ENCODE assay signal across 9 cellular contexts in genomic region chr7:142188846-142189245, GRCh38.
DNase-seq lines count a peak whose midpoint lies in the region; ATAC-seq and TF ChIP-seq lines count a peak whose summit lies in the region.
"Had no signal": no experiment of that assay in that cellular context is flagged by ENCODE, and none has a peak within 500 bp of the region (broad histone marks: within the 10 kb centered on the region; RNA-seq: fewer than 3 reads in every experiment).

No MANE protein-coding gene starts in this region.

- ATAC-seq in GM18868 (IDR thresholded peaks at IDR 0.05; ENCODE audit: unreplicated experiment), result no peak
- no peak for ATAC-seq in activated CD8-positive, alpha-beta T cell treated with anti-CD3 and anti-CD28 coated beads for 36 hours

- no peaks in the 10 kb centered on the region for H3K4me1 ChIP-seq in esophagus muscularis mucosa

- TF ChIP-seq CTCF in osteocyte (IDR thresholded peaks at IDR 0.05) (peak; percentile 61), esophagus muscularis mucosa (IDR thresholded peaks at IDR 0.05) (no peak)
- no peak for TF ChIP-seq CTCF in activated CD8-positive, alpha-beta T cell treated with anti-CD3 and anti-CD28 coated beads for 36 hours (IDR thresholded peaks at IDR 0.05)

- intact Hi-C loops in activated CD8-positive, alpha-beta T cell treated with anti-CD3 and anti-CD28 coated beads for 36 hours (cut with micrococcal nuclease), result loop anchor here (2.0 kb wide), 1 partner anchor 212 kb away; no protein-coding TSS in a partner anchor
- intact Hi-C loops in esophagus muscularis mucosa (cut with DNase I), result no loop called here

- H3K9me3 Mint-ChIP-seq in osteocyte (ENCODE audit: unreplicated experiment), result no peaks in the 10 kb centered on the region
- H3K9me3 Mint-ChIP-seq in activated CD8-positive, alpha-beta T cell treated with anti-CD3 and anti-CD28 coated beads for 36 hours, result no peaks in the 10 kb centered on the region

- no peak overlapping the region for H3K27ac Mint-ChIP-seq in osteocyte (ENCODE audit: unreplicated experiment)
- H3K27ac Mint-ChIP-seq in activated CD8-positive, alpha-beta T cell treated with anti-CD3 and anti-CD28 coated beads for 36 hours, result no peak overlapping the region

- no peaks in the 10 kb centered on the region for H3K36me3 Mint-ChIP-seq in osteocyte (ENCODE audit: unreplicated experiment)
- H3K36me3 Mint-ChIP-seq in activated CD8-positive, alpha-beta T cell treated with anti-CD3 and anti-CD28 coated beads for 36 hours (ENCODE audit: low read depth), result no peaks in the 10 kb centered on the region

- no peaks in the 10 kb centered on the region for H3K27me3 ChIP-seq in esophagus muscularis mucosa

- no peak overlapping the region for H3K27ac ChIP-seq in esophagus muscularis mucosa (replicated peaks in 1 of 4)

- POLR2A ChIA-PET in activated CD8-positive, alpha-beta T cell treated with anti-CD3 and anti-CD28 coated beads for 36 hours (lab: Charles Lee), result no interaction called here

- peaks cover 22% of the 10 kb centered on the region for H3K27me3 Mint-ChIP-seq in osteocyte (ENCODE audit: unreplicated experiment)
- H3K27me3 Mint-ChIP-seq in activated CD8-positive, alpha-beta T cell treated with anti-CD3 and anti-CD28 coated beads for 36 hours, result peaks cover 14% of the 10 kb centered on the region

- no peak for TF ChIP-seq POLR2A in esophagus muscularis mucosa (IDR thresholded peaks at IDR 0.05; ENCODE audit: low read depth)

- H3K4me3 Mint-ChIP-seq in osteocyte (ENCODE audit: unreplicated experiment), result no peak overlapping the region
- H3K4me3 Mint-ChIP-seq in activated CD8-positive, alpha-beta T cell treated with anti-CD3 and anti-CD28 coated beads for 36 hours, result no peak overlapping the region

- no peaks in the 10 kb centered on the region for H3K36me3 ChIP-seq in esophagus muscularis mucosa

- H3K9me3 ChIP-seq in esophagus muscularis mucosa, result no peaks in the 10 kb centered on the region

- H3K4me3 ChIP-seq in esophagus muscularis mucosa, result no peak overlapping the region

- no peaks in the 10 kb centered on the region for H3K4me1 Mint-ChIP-seq in osteocyte (ENCODE audit: unreplicated experiment)
- H3K4me1 Mint-ChIP-seq in activated CD8-positive, alpha-beta T cell treated with anti-CD3 and anti-CD28 coated beads for 36 hours (ENCODE audit: low read depth), result peaks cover 5% of the 10 kb centered on the region

- no peak for TF ChIP-seq EP300 in esophagus muscularis mucosa (IDR thresholded peaks at IDR 0.05)

- DNase-seq in DMS153 treated with DMSO at 0.1 percent for 48 hours (lab: John Stamatoyannopoulos, UW; ENCODE audit: unreplicated experiment) (peak; percentile 36), DMS153 (lab: John Stamatoyannopoulos, UW) (no peak), NCI-H1105 treated with DMSO at 0.1 percent for 48 hours (lab: John Stamatoyannopoulos, UW) (peak; percentile 24), cerebellum (ENCODE audit: low spot score) (peak; percentile 13), osteocyte (ENCODE audit: extremely low spot score, unreplicated experiment) (no peak), esophagus muscularis mucosa (ENCODE audit: extremely low spot score) (no peak)
- no peak for DNase-seq in activated CD8-positive, alpha-beta T cell treated with anti-CD3 and anti-CD28 coated beads for 36 hours
- DNase-seq: NCI-H510A treated with DMSO at 0.1 percent for 48 hours had no signal

- CTCF ChIA-PET in activated CD8-positive, alpha-beta T cell treated with anti-CD3 and anti-CD28 coated beads for 36 hours (lab: Charles Lee), result interaction anchor here (0.7 kb wide), 1 partner anchor 1159 kb away, joined by 3 read pairs; no protein-coding TSS in a partner anchor

Comparison
In these comparisons a context has a peak if more than half of its experiments do, and no peak if none do; other contexts are left out.
1. DNase-seq: peak in DMS153 treated with DMSO at 0.1 percent for 48 hours (single experiment), NCI-H1105 treated with DMSO at 0.1 percent for 48 hours (single experiment) and cerebellum (single experiment); none in DMS153 (single experiment), osteocyte (single experiment), activated CD8-positive, alpha-beta T cell treated with anti-CD3 and anti-CD28 coated beads for 36 hours (single experiment) and esophagus muscularis mucosa (single experiment).